ENCODE assay signal across 8 cellular contexts in genomic region chrX:41085105-41085882, GRCh38. TPM values are rescaled to one million over a fixed set of nuclear protein-coding genes. Genes with fewer than 3 reads are reported as not detected.
DNase-seq lines count a peak whose midpoint lies in the region; ATAC-seq and TF ChIP-seq lines count a peak whose summit lies in the region.

TSS of gene USP9X (plus strand) at chrX:41085445. CDS start at chrX:41123629, 38,184 bp downstream.

- no peaks in the 10 kb centered on the region for H3K27me3 Mint-ChIP-seq in activated naive CD8-positive, alpha-beta T cell treated with anti-CD3 and anti-CD28 coated beads, Interleukin-2, amount 10 ng/mL, durations not matched to agents 7 days and 5 days

- H3K27ac ChIP-seq in SU-DHL-6 (ENCODE audit: low read depth, low read length) (peak within 1 kb of the TSS; percentile 95), parathyroid adenoma (peak within 1 kb of the TSS; percentile 100), tibial artery (peak within 1 kb of the TSS; percentile 97 to 98)

- intact Hi-C loops in Right ventricle myocardium inferior (cut with DNase I) (loop anchor here (2.0 to 10.0 kb wide), 2 partner anchors 74 to 210 kb away; no protein-coding TSS in a partner anchor), tibial artery (cut with DNase I; ENCODE audit: low total_unique reads) (no loop called here)

- 0 out of 2 replicates have a peak, but pooled peaks cover 2% of the 10 kb centered on the region for H3K36me3 ChIP-seq in SU-DHL-6 (ENCODE audit: low read length)
- no peaks in the 10 kb centered on the region for H3K36me3 ChIP-seq in parathyroid adenoma (ENCODE audit: control insufficient read depth, insufficient read depth, low read length)
- no peaks in the 10 kb centered on the region for H3K36me3 ChIP-seq in tibial artery

- H3K4me2 ChIP-seq in SU-DHL-6 (ENCODE audit: low read depth, low read length, poor library complexity, severe bottlenecking) (peak within 1 kb of the TSS; percentile 80), parathyroid adenoma (ENCODE audit: low read length) (peak within 1 kb of the TSS; percentile 91)

- TF ChIP-seq CTCF in HFF-Myc (IDR thresholded peaks at IDR 0.05; ENCODE audit: low read depth, low read length, missing control alignments) (no peak), SU-DHL-6 (IDR thresholded peaks at IDR 0.05; ENCODE audit: insufficient read depth, low read length, poor library complexity, severe bottlenecking) (no peak), parathyroid adenoma (IDR thresholded peaks at IDR 0.05) (no peak), tibial artery (IDR thresholded peaks at IDR 0.05) (no peak)

- H3K4me1 Mint-ChIP-seq in activated naive CD8-positive, alpha-beta T cell treated with anti-CD3 and anti-CD28 coated beads, Interleukin-2, amount 10 ng/mL, durations not matched to agents 7 days and 5 days: peaks cover 15% of the 10 kb centered on the region

- POLR2A ChIA-PET in activated naive CD8-positive, alpha-beta T cell treated with anti-CD3 and anti-CD28 coated beads, Interleukin-2, amount 10 ng/mL, durations not matched to agents 7 days and 5 days (lab: Charles Lee): interaction anchor here (0.6 to 3.4 kb wide), 22 partner anchors 11 to 546 kb away, joined by 3 to 38 read pairs (median 4); partner anchors contain the start of genes ATP6AP2, CXorf38, DDX3X and MED14

- peaks cover 4% of the 10 kb centered on the region; the same call in 1 of the 2 replicates for H3F3A ChIP-seq in SU-DHL-6 (ENCODE audit: insufficient read depth)

- peaks cover 50% of the 10 kb centered on the region for H3K79me2 ChIP-seq in SU-DHL-6 (ENCODE audit: insufficient read depth, low read length)
- H3K79me2 ChIP-seq in parathyroid adenoma: peaks cover 14% of the 10 kb centered on the region

- peak within 1 kb of the TSS; percentile 99 for H3K27ac Mint-ChIP-seq in activated naive CD8-positive, alpha-beta T cell treated with anti-CD3 and anti-CD28 coated beads, Interleukin-2, amount 10 ng/mL, durations not matched to agents 7 days and 5 days

- H3K9me3 ChIP-seq in SU-DHL-6 (ENCODE audit: insufficient read depth, low read length) (no peaks in the 10 kb centered on the region), parathyroid adenoma (ENCODE audit: control insufficient read depth, low read length) (no peaks in the 10 kb centered on the region), tibial artery (no peaks in the 10 kb centered on the region)

- no peaks in the 10 kb centered on the region for H3K9me3 Mint-ChIP-seq in activated naive CD8-positive, alpha-beta T cell treated with anti-CD3 and anti-CD28 coated beads, Interleukin-2, amount 10 ng/mL, durations not matched to agents 7 days and 5 days

- peak; percentile 39 for DNase-seq in HFF-Myc (ENCODE audit: extremely low read depth, low read depth)
- peak; percentile 87 for DNase-seq in NAMALWA (ENCODE audit: low spot score)
- DNase-seq in activated naive CD8-positive, alpha-beta T cell treated with anti-CD3 and anti-CD28 coated beads, Interleukin-2, amount 10 ng/mL, durations not matched to agents 7 days and 5 days: peak; percentile 81
- peak; percentile 90 for DNase-seq in Right ventricle myocardium inferior (ENCODE audit: missing footprints)
- peak; percentile 85 to 94 for DNase-seq in tibial artery

- no peaks in the 10 kb centered on the region for H3K9me2 ChIP-seq in SU-DHL-6 (replicated peaks; ENCODE audit: insufficient read depth, low read length)

- H3K4me1 ChIP-seq in parathyroid adenoma: peaks cover 3% of the 10 kb centered on the region
- H3K4me1 ChIP-seq in tibial artery: peaks cover 0 to 19% (median 8%) of the 10 kb centered on the region in 4 donors

- H4K20me1 ChIP-seq in SU-DHL-6 (ENCODE audit: low read depth, low read length): no peaks in the 10 kb centered on the region

- peak within 1 kb of the TSS; percentile 43 for H2AFZ ChIP-seq in SU-DHL-6 (ENCODE audit: low read depth, low read length, severe bottlenecking)
- H2AFZ ChIP-seq in parathyroid adenoma: peak within 1 kb of the TSS; percentile 86

- peaks cover 4% of the 10 kb centered on the region for H3K36me3 Mint-ChIP-seq in activated naive CD8-positive, alpha-beta T cell treated with anti-CD3 and anti-CD28 coated beads, Interleukin-2, amount 10 ng/mL, durations not matched to agents 7 days and 5 days

- peak; percentile 67 for ATAC-seq in activated naive CD8-positive, alpha-beta T cell treated with anti-CD3 and anti-CD28 coated beads, Interleukin-2, amount 10 ng/mL, durations not matched to agents 7 days and 5 days (ENCODE audit: low read depth)
- peak; percentile 93 for ATAC-seq in Right ventricle myocardium inferior

- H3K9ac ChIP-seq in SU-DHL-6 (ENCODE audit: low read length): peak within 1 kb of the TSS; percentile 97
- peak within 1 kb of the TSS; percentile 98 for H3K9ac ChIP-seq in parathyroid adenoma

- H3K4me3 ChIP-seq in GM08714 (ENCODE audit: low read length) (peak within 1 kb of the TSS; percentile 85), HFF-Myc (replicated peaks; ENCODE audit: low read depth, low read length) (peak within 1 kb of the TSS; percentile 74), SU-DHL-6 (ENCODE audit: insufficient read depth, low read length, poor library complexity, severe bottlenecking) (peak within 1 kb of the TSS; percentile 94), parathyroid adenoma (ENCODE audit: low read depth, low read length) (peak within 1 kb of the TSS; percentile 84), tibial artery (peak within 1 kb of the TSS; percentile 93 to 95)

- H3K4me3 Mint-ChIP-seq in activated naive CD8-positive, alpha-beta T cell treated with anti-CD3 and anti-CD28 coated beads, Interleukin-2, amount 10 ng/mL, durations not matched to agents 7 days and 5 days: peak within 1 kb of the TSS; percentile 88

- H3K27me3 ChIP-seq in SU-DHL-6 (ENCODE audit: low read length) (no peaks in the 10 kb centered on the region), parathyroid adenoma (ENCODE audit: control insufficient read depth, insufficient read depth, low read length) (no peaks in the 10 kb centered on the region), tibial artery (no peaks in the 10 kb centered on the region)

RNA-seq across cellular contexts. Expression of gene USP9X, which starts in this region (rescaled TPM):
- total RNA-seq in activated naive CD8-positive, alpha-beta T cell treated with anti-CD3 and anti-CD28 coated beads, Interleukin-2, amount 10 ng/mL, durations not matched to agents 7 days and 5 days: 10 to 100 TPM; 56.9 to 65.7 TPM
- total RNA-seq in Right ventricle myocardium inferior: 51.6 TPM

Comparison
In these comparisons a context has a peak if more than half of its experiments do, and no peak if none do; other contexts are left out.
1. Peak in every context shown above with its lines: DNase-seq, ATAC-seq, H3K4me3 ChIP-seq and H3K27ac ChIP-seq.
2. DNase-seq: peak in every context shown above with its lines; median percentile 90 in Right ventricle myocardium inferior; 90 in tibial artery; 87 in NAMALWA; 81 in activated naive CD8-positive, alpha-beta T cell treated with anti-CD3 and anti-CD28 coated beads, Interleukin-2, amount 10 ng/mL, durations not matched to agents 7 days and 5 days; 39 in HFF-Myc.